32 cellular contexts compared by ENCODE assay signal in genomic region chr2:65212115-65212514, GRCh38.
"Had no signal": no experiment of that assay in that cellular context is flagged by ENCODE, and none has a peak within 500 bp of the region (broad histone marks: within the 10 kb centered on the region; RNA-seq: fewer than 3 reads in every experiment).

No MANE protein-coding gene starts in this region.

- DNase-seq: Kasumi-1, MG63, MM.1S, MV-4-11, NCI-H1048, NCI-H1092, NCI-H1092 treated with DMSO at 0.1 percent for 48 hours, NCI-H1105, NCI-H1105 treated with DMSO at 0.1 percent for 48 hours, NCI-H1417, NCI-H1417 treated with DMSO at 0.1 percent for 48 hours, NCI-H1436, NCI-H1436 treated with DMSO at 0.1 percent for 48 hours, NCI-H146, NCI-H1694, NCI-H1694 treated with DMSO at 0.1 percent for 48 hours, NCI-H187, NCI-H187 treated with DMSO at 0.1 percent for 48 hours, NCI-H1930, NCI-H2029, NCI-H2029 treated with DMSO at 0.1 percent for 48 hours, NCI-H2081, NCI-H2081 treated with DMSO at 0.1 percent for 48 hours, NCI-H2107, NCI-H2171, NCI-H2171 treated with DMSO at 0.1 percent for 48 hours, NCI-H2227 treated with DMSO at 0.1 percent for 48 hours, NCI-H345, NCI-H446, NCI-H446 treated with DMSO at 0.1 percent for 48 hours, NCI-H510A, NCI-H510A treated with DMSO at 0.1 percent for 48 hours had no signal

- H3K36me3 ChIP-seq: MG63 had no signal

- H3K4me3 ChIP-seq: MG63 had no signal

- H3K9me3 ChIP-seq: MG63 had no signal
